8 cellular contexts compared by ENCODE assay signal in the genomic region with DNA sequence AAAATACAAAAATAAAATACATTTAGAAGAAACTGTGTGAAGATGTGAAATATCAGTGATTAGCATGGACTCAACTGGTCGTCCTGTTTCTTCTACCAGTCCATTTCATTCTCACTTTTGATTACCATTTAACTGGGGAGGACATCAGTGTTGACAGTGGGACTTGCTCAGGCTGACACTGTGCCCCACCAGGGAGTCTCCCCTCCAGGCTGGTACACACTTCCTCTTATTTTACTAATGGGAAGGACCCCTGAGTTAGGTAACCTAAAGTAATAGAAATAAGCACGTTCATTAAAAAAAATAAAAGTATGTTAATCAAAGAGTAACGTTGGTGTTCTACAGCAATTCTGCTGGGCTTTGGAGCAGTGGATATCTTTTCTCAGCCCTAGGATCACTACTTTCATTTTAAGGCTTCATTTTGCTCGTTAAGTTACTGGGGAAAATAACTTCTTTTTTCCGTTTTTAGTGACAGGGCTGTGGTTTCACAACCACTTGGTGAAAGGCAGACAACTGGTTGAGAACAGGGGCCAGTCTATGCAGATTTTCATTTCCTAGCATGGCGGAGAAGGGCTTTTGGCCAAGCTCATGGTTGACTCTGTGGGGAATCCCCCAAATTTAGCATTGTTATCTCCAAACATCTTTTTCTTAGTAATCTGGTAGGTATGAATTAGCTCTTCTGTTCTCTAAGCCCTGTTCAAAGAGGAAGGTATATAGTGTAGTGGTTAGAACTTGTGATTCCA. TPM values are rescaled to one million over a fixed set of nuclear protein-coding genes. Genes with fewer than 3 reads are reported as not detected.
DNase-seq lines count a peak whose midpoint lies in the region; ATAC-seq and TF ChIP-seq lines count a peak whose summit lies in the region.

No MANE protein-coding gene starts in this region.

- no peak for TF ChIP-seq EP300 in sigmoid colon (IDR thresholded peaks at IDR 0.05)

- DNase-seq in GM12864 (ENCODE audit: low read depth), result peak; percentile 68
- DNase-seq in NOMO-1 treated with dmso at 0.1 percent for 144 hours (lab: John Stamatoyannopoulos, UW; ENCODE audit: unreplicated experiment), result peak; percentile 79
- DNase-seq in activated T-helper 9 cell treated with anti-CD3 and anti-CD28 coated beads, Interleukin-2, amount 50 U/mL, for 16 hours (ENCODE audit: low read depth), result peak; percentile 21
- DNase-seq in stimulated activated CD4-positive, alpha-beta T cell treated with anti-CD3 and anti-CD28 coated beads, Interleukin-2, amount 100 ng/mL, for 4 hours (ENCODE audit: low read depth), result peak; percentile 52
- no peak for DNase-seq in HCEC 1CT
- no peak for DNase-seq in sigmoid colon
- DNase-seq in uterus, result no peak

- H3K9me3 ChIP-seq in sigmoid colon (no peaks in the 10 kb centered on the region), uterus (no peaks in the 10 kb centered on the region)

- TF ChIP-seq POLR2A in sigmoid colon (IDR thresholded peaks at IDR 0.05) (no peak), uterus (IDR thresholded peaks at IDR 0.05) (no peak)

- H3K4me1 ChIP-seq in sigmoid colon, result peaks cover 0 to 9% (median 7%) of the 10 kb centered on the region in 4 donors
- no peaks in the 10 kb centered on the region for H3K4me1 ChIP-seq in uterus

- intact Hi-C loops in sigmoid colon (cut with DNase I) (no loop called here), uterus (cut with DNase I; ENCODE audit: low total_unique reads) (no loop called here)

- peak; percentile 88 for ATAC-seq in HG02610 (IDR thresholded peaks at IDR 0.05; ENCODE audit: unreplicated experiment)

- TF ChIP-seq CTCF in GM12864 (IDR thresholded peaks at IDR 0.05; ENCODE audit: low read depth, low read length, missing control alignments) (no peak), sigmoid colon (IDR thresholded peaks at IDR 0.05) (no peak), uterus (IDR thresholded peaks at IDR 0.05) (no peak)

- 46 to 83% methylated on average over 6 of the region's 6 CpGs for WGBS in sigmoid colon, 2 donors

- H3K4me3 ChIP-seq in GM12864 (ENCODE audit: low read depth, low read length) (peak overlapping the region; percentile 87), sigmoid colon (no peak overlapping the region), uterus (no peak overlapping the region)

- H3K27ac ChIP-seq in sigmoid colon, result no peak overlapping the region
- H3K27ac ChIP-seq in uterus, result no peak overlapping the region

- H3K27me3 ChIP-seq in sigmoid colon (peaks cover 2 to 14% (median 6%) of the 10 kb centered on the region in 3 donors), uterus (no peaks in the 10 kb centered on the region)

- H3K36me3 ChIP-seq in sigmoid colon, result no peaks in the 10 kb centered on the region
- H3K36me3 ChIP-seq in uterus, result no peaks in the 10 kb centered on the region

RNA-seq across cellular contexts. Expression of gene SNX10, which starts 2.1 kb away (rescaled TPM):
- 1 to 10 TPM; 1.7 to 6.4 (median 4.4) TPM for total RNA-seq in sigmoid colon
- 1 to 10 TPM; 4.9 to 8.2 (median 5.4) TPM for polyA plus RNA-seq in sigmoid colon
- 10 to 100 TPM in 2 of 4 donors, 1 to 10 TPM in 2; 7.7 to 16.8 (median 9.7) TPM for total RNA-seq in uterus

Comparison
In these comparisons a context has a peak if more than half of its experiments do, and no peak if none do; other contexts are left out.
1. DNase-seq: peak in GM12864 (single experiment), NOMO-1 treated with dmso at 0.1 percent for 144 hours (single experiment), activated T-helper 9 cell treated with anti-CD3 and anti-CD28 coated beads, Interleukin-2, amount 50 U/mL, for 16 hours (single experiment) and stimulated activated CD4-positive, alpha-beta T cell treated with anti-CD3 and anti-CD28 coated beads, Interleukin-2, amount 100 ng/mL, for 4 hours (single experiment); none in HCEC 1CT (single experiment), sigmoid colon (single experiment) and uterus (0 of 2).